ENCODE assay signal across 8 cellular contexts in the genomic region with DNA sequence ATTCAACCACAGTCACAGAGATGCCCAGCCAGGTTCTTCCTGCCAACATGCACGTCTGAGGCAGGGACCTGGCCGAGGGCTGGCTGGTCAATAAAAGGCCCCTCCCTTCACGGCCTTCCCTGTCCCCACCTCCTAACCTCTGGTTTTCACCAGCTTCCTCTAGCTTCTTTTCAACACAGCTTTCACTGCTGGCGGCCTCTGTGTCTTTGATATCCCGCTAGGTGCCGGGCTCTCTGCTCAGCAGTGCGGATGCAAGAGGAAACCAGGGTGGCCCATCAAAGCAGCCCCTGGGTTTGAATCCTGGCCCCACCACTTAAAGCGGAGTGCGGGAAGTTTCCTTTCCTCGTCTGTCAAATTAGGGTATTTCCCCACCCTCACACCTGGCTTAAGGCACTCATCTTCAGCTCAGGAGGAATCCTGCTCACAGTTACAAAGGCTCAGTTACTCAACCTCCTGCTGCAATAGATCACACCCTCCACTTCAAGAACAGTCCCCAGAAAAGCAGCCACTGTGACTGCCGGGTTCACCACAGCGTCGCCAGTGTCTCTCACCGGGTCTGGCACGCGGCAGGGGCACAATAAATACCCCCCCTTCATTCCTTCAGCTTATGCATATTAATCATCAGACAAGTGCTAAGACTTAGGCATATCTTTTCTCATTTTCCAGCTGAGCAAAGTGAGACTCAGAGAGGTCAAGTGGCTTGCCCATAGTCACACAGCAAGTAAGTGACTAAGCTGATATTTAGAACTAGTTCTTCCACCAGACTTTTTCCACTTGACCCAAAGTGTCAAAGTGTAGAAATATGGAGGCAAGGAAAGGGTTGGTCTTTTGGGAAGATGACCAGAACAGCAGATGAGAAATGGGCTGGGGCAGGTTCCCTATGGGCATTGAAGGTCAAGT. TPM values are rescaled to one million over a fixed set of nuclear protein-coding genes. Genes with fewer than 3 reads are reported as not detected.
DNase-seq lines count a peak whose midpoint lies in the region; ATAC-seq, FAIRE-seq and TF ChIP-seq lines count a peak whose summit lies in the region.

No MANE protein-coding gene starts in this region.

- H2AFZ ChIP-seq in keratinocyte (ENCODE audit: control insufficient read depth, low read length), result peak overlapping the region; percentile 9

- no peaks in the 10 kb centered on the region for H3K9me3 Mint-ChIP-seq in stimulated activated memory B cell treated with anti-CD40 and anti-IgM and Interleukin-4, amounts not matched to agents 10 μg/mL and 1 μg/mL and 100 μg/mL, for 72 hours
- peaks cover 11% of the 10 kb centered on the region for H3K9me3 Mint-ChIP-seq in glutamatergic neuron (ENCODE audit: unreplicated experiment)

- H3K4me2 ChIP-seq in keratinocyte (ENCODE audit: control insufficient read depth, extremely low read depth, insufficient read depth, low read depth, low read length), result peak overlapping the region; percentile 41

- TF ChIP-seq CTCF in keratinocyte (optimal IDR thresholded peaks at IDR 0.05 in 1 of 3, IDR thresholded peaks at IDR 0.05 in 1 of 3, conservative IDR thresholded peaks at IDR 0.05 in 1 of 3; ENCODE audit: extremely low read depth in 1 of 3, insufficient read depth in 2 of 3, low read length in 3 of 3) (no peak), glutamatergic neuron (IDR thresholded peaks at IDR 0.05; ENCODE audit: partially characterized antibody, unreplicated experiment) (no peak)

- H3K27ac Mint-ChIP-seq in stimulated activated memory B cell treated with anti-CD40 and anti-IgM and Interleukin-4, amounts not matched to agents 10 μg/mL and 1 μg/mL and 100 μg/mL, for 72 hours, result peak overlapping the region; percentile 71
- no peak overlapping the region for H3K27ac Mint-ChIP-seq in glutamatergic neuron (ENCODE audit: unreplicated experiment)

- H3K4me3 ChIP-seq in keratinocyte (ENCODE audit: control insufficient read depth in 2 of 3, extremely low read depth in 1 of 3, insufficient read depth in 2 of 3, low read depth in 1 of 3, low read length in 3 of 3), result no peak overlapping the region

- H3K4me3 Mint-ChIP-seq in stimulated activated memory B cell treated with anti-CD40 and anti-IgM and Interleukin-4, amounts not matched to agents 10 μg/mL and 1 μg/mL and 100 μg/mL, for 72 hours, result peak overlapping the region; percentile 13
- no peak overlapping the region for H3K4me3 Mint-ChIP-seq in glutamatergic neuron (ENCODE audit: unreplicated experiment)

- no peaks in the 10 kb centered on the region for H3K27me3 ChIP-seq in keratinocyte (ENCODE audit: control insufficient read depth, extremely low read depth, insufficient read depth, low read length)

- H3K27ac ChIP-seq in keratinocyte (ENCODE audit: control insufficient read depth, insufficient read depth, low read length), result no peak overlapping the region

- dilution Hi-C loops in keratinocyte (cut with MboI; ENCODE audit: extremely low pct_ligation_motif_present, low sequenced_read_pairs), result no loop called here

- no peaks in the 10 kb centered on the region for H3K36me3 ChIP-seq in keratinocyte (ENCODE audit: control insufficient read depth in 2 of 2, extremely low read depth in 1 of 2, insufficient read depth in 2 of 2, low read length in 2 of 2)

- FAIRE-seq in GM18507 (lab: Jason Lieb, UNC), result peak; percentile 87
- FAIRE-seq in keratinocyte (lab: Jason Lieb, UNC), result peak; percentile 85

- no peaks in the 10 kb centered on the region for H3K9me3 ChIP-seq in keratinocyte (ENCODE audit: control insufficient read depth, low read depth, low read length)

- H3K9ac ChIP-seq in keratinocyte (ENCODE audit: control insufficient read depth, extremely low read depth, insufficient read depth, low read length), result peak overlapping the region; percentile 9

- DNase-seq in GM18507 (ENCODE audit: extremely low spot score, insufficient read length, low read depth) (no peak), NCI-H187 treated with DMSO at 0.1 percent for 48 hours (lab: John Stamatoyannopoulos, UW) (peak; percentile 55), keratinocyte (ENCODE audit: low read depth, low spot score) (no peak), glutamatergic neuron (no peak), NCI-H2227 treated with DMSO at 0.1 percent for 48 hours (lab: John Stamatoyannopoulos, UW) (no peak), midbrain (lab: John Stamatoyannopoulos, UW) (no peak)
- peak; percentile 78 for DNase-seq in activated CD8-positive, alpha-beta memory T cell treated with anti-CD3 and anti-CD28 coated beads, Interleukin-2, amount 50 U/mL, for 1 hour (ENCODE audit: extremely low read depth)

- no peaks in the 10 kb centered on the region for H3K9me1 ChIP-seq in keratinocyte (ENCODE audit: control insufficient read depth, extremely low read depth, insufficient read depth, low read length)

- H3K4me1 Mint-ChIP-seq in stimulated activated memory B cell treated with anti-CD40 and anti-IgM and Interleukin-4, amounts not matched to agents 10 μg/mL and 1 μg/mL and 100 μg/mL, for 72 hours, result peaks cover 38% of the 10 kb centered on the region
- peaks cover 7% of the 10 kb centered on the region for H3K4me1 Mint-ChIP-seq in glutamatergic neuron (ENCODE audit: low read depth, unreplicated experiment)

- ATAC-seq in stimulated activated memory B cell treated with anti-CD40 and anti-IgM and Interleukin-4, amounts not matched to agents 10 μg/mL and 1 μg/mL and 100 μg/mL, for 72 hours, result peak; percentile 88

- H3K4me1 ChIP-seq in keratinocyte (ENCODE audit: control insufficient read depth, extremely low read depth, insufficient read depth, low read length), result peaks cover 29% of the 10 kb centered on the region

- H3K27me3 Mint-ChIP-seq in stimulated activated memory B cell treated with anti-CD40 and anti-IgM and Interleukin-4, amounts not matched to agents 10 μg/mL and 1 μg/mL and 100 μg/mL, for 72 hours, result no peaks in the 10 kb centered on the region
- H3K27me3 Mint-ChIP-seq in glutamatergic neuron (ENCODE audit: unreplicated experiment), result peaks cover 7% of the 10 kb centered on the region

- no peaks in the 10 kb centered on the region for H3K79me2 ChIP-seq in keratinocyte (ENCODE audit: control insufficient read depth, insufficient read depth, low read length)

- no peaks in the 10 kb centered on the region for H3K36me3 Mint-ChIP-seq in stimulated activated memory B cell treated with anti-CD40 and anti-IgM and Interleukin-4, amounts not matched to agents 10 μg/mL and 1 μg/mL and 100 μg/mL, for 72 hours
- H3K36me3 Mint-ChIP-seq in glutamatergic neuron (ENCODE audit: unreplicated experiment), result no peaks in the 10 kb centered on the region

- no peaks in the 10 kb centered on the region for H4K20me1 ChIP-seq in keratinocyte (ENCODE audit: control insufficient read depth, extremely low read depth, insufficient read depth, low read length)

RNA-seq across cellular contexts. Expression of a gene that starts 45.7 kb away (rescaled TPM):
- 92.5 to 99.2 TPM (median 95.9 TPM) in 3 replicates for polyA plus RNA-seq in keratinocyte
- 28.6 TPM for polyA plus RNA-seq in keratinocyte (2011; ENCODE audit: low read depth)
- polyA plus RNA-seq in keratinocyte (2011; cell fraction: cytosol; rRNA removed), result 93.8 and 123 TPM in 2 replicates
- 58.4 and 68.3 TPM in 2 replicates for polyA plus RNA-seq in keratinocyte (2011; cell fraction: nucleus; rRNA removed)
- polyA plus RNA-seq in keratinocyte (2012; ENCODE audit: low replicate concordance), result 40.9 and 62.6 TPM in 2 replicates
- 62.9 to 78.3 TPM (median 72.1 TPM) in 3 replicates for polyA minus RNA-seq in keratinocyte
- 57.2 TPM for polyA minus RNA-seq in keratinocyte (2011; cell fraction: cytosol; rRNA and poly(A)+ RNA removed)
- 16.5 and 17.5 TPM in 2 replicates for polyA minus RNA-seq in keratinocyte (2011; cell fraction: nucleus; rRNA and poly(A)+ RNA removed)
- 66.1 TPM for total RNA-seq in glutamatergic neuron (ENCODE audit: unreplicated experiment)

RNA-seq across cellular contexts. Expression of a gene that starts 48.0 kb away (rescaled TPM):
- 277 to 489 TPM (median 351 TPM) in 3 replicates for polyA plus RNA-seq in keratinocyte
- 526 TPM for polyA plus RNA-seq in keratinocyte (2011; ENCODE audit: low read depth)
- polyA plus RNA-seq in keratinocyte (2011; cell fraction: cytosol; rRNA removed), result 357 and 388 TPM in 2 replicates
- 864 and 995 TPM in 2 replicates for polyA plus RNA-seq in keratinocyte (2011; cell fraction: nucleus; rRNA removed)
- 168 and 903 TPM in 2 replicates for polyA plus RNA-seq in keratinocyte (2012; ENCODE audit: low replicate concordance)
- polyA minus RNA-seq in keratinocyte, result 752 to 1,882 TPM (median 1,066 TPM) in 3 replicates
- 461 TPM for polyA minus RNA-seq in keratinocyte (2011; cell fraction: cytosol; rRNA and poly(A)+ RNA removed)
- 623 and 1,627 TPM in 2 replicates for polyA minus RNA-seq in keratinocyte (2011; cell fraction: nucleus; rRNA and poly(A)+ RNA removed)
- 122 TPM for total RNA-seq in glutamatergic neuron (ENCODE audit: unreplicated experiment)

Comparison
In these comparisons a context has a peak if more than half of its experiments do, and no peak if none do; other contexts are left out.
1. DNase-seq: peak in NCI-H187 treated with DMSO at 0.1 percent for 48 hours (single experiment) and activated CD8-positive, alpha-beta memory T cell treated with anti-CD3 and anti-CD28 coated beads, Interleukin-2, amount 50 U/mL, for 1 hour (single experiment); none in GM18507 (single experiment), keratinocyte (single experiment), glutamatergic neuron (single experiment), NCI-H2227 treated with DMSO at 0.1 percent for 48 hours (single experiment) and midbrain (single experiment).